9 cellular contexts compared by ENCODE assay signal in genomic region chr1:203267912-203268311, GRCh38. TPM values are rescaled to one million over a fixed set of nuclear protein-coding genes. Genes with fewer than 3 reads are reported as not detected.
DNase-seq lines count a peak whose midpoint lies in the region; ATAC-seq and TF ChIP-seq lines count a peak whose summit lies in the region.
"Had no signal": no experiment of that assay in that cellular context is flagged by ENCODE, and none has a peak within 500 bp of the region (broad histone marks: within the 10 kb centered on the region; RNA-seq: fewer than 3 reads in every experiment).

No MANE protein-coding gene starts in this region.

- peak overlapping the region in 1 of 2 donors; percentile 72 for H3K9ac ChIP-seq in colonic mucosa (ENCODE audit: low read depth in 2 of 2, low read length in 2 of 2)

- H3K4me1 ChIP-seq in colonic mucosa = no peaks in the 10 kb centered on the region

- H3K27ac ChIP-seq in colonic mucosa = peak overlapping the region; percentile 39

- H3K4me1 Mint-ChIP-seq in naive B cell = peaks cover 29 to 53% (median 42%) of the 10 kb centered on the region in 3 donors

- no peaks in the 10 kb centered on the region for H3K36me3 Mint-ChIP-seq in naive B cell

- TF ChIP-seq CTCF in AG09309 (IDR thresholded peaks at IDR 0.05; ENCODE audit: control insufficient read depth, insufficient read depth, low read depth, low read length, missing control alignments) (no peak), colonic mucosa (IDR thresholded peaks at IDR 0.05) (no peak)

- peak overlapping the region; percentile 61 to 91 (median 80) for H3K27ac Mint-ChIP-seq in naive B cell

- no peaks in the 10 kb centered on the region for H3K9me3 Mint-ChIP-seq in naive B cell

- no peak for ATAC-seq in naive B cell (ENCODE audit: low read depth in 2 of 2)
- ATAC-seq in GM21723 (IDR thresholded peaks at IDR 0.05; ENCODE audit: unreplicated experiment) = no peak

- peak overlapping the region; percentile 85 to 95 (median 91) for H3K4me3 Mint-ChIP-seq in naive B cell

- H3K27me3 Mint-ChIP-seq in naive B cell = no peaks in the 10 kb centered on the region

- DNase-seq in AG09309 (ENCODE audit: low read depth) (no peak), colonic mucosa (no peak), naive B cell (no peak), D341Med (ENCODE audit: low spot score) (no peak), kidney glomerular epithelial cell (lab: John Stamatoyannopoulos, UW) (no peak), pons (ENCODE audit: low spot score) (no peak)
- DNase-seq in Jurkat, Clone E6-1 (ENCODE audit: low read depth, low spot score) = no peak

- no peaks in the 10 kb centered on the region for H3K9me3 ChIP-seq in colonic mucosa

- H3K4me3 ChIP-seq in AG09309 (ENCODE audit: control insufficient read depth, low read depth, low read length) (peak overlapping the region; percentile 67), colonic mucosa (peak overlapping the region; percentile 29)
- H3K4me3 ChIP-seq in Jurkat, Clone E6-1 (ENCODE audit: low read length) = peak overlapping the region; percentile 61

- no peaks in the 10 kb centered on the region for H3K36me3 ChIP-seq in colonic mucosa

- no peaks in the 10 kb centered on the region for H3K27me3 ChIP-seq in colonic mucosa

- intact Hi-C loops in colonic mucosa (cut with DNase I) = loop anchor here (5.0 to 10.0 kb wide), 2 partner anchors 217 to 231 kb away; no protein-coding TSS in a partner anchor

RNA-seq across cellular contexts. Expression of gene BTG2, which starts 37.4 kb away (rescaled TPM):
- 7.1 TPM for polyA plus RNA-seq in Jurkat, Clone E6-1 (2012; ENCODE audit: insufficient read depth, insufficient read length)
- 10 to 100 TPM; 66.4 to 88.0 TPM for total RNA-seq in colonic mucosa
- polyA plus RNA-seq in naive B cell (ENCODE audit: low read depth in 6 of 6) = 100 to 1,000 TPM; 315 to 687 (median 417) TPM

RNA-seq across cellular contexts. Expression of gene CHIT1, which starts 38.4 kb away (rescaled TPM):
- polyA plus RNA-seq in Jurkat, Clone E6-1 (2012; ENCODE audit: insufficient read depth, insufficient read length) = not detected
- under 1 TPM in 1 of 2 donors, not detected in 1; 0.30 TPM for total RNA-seq in colonic mucosa
- polyA plus RNA-seq in naive B cell (ENCODE audit: low read depth in 6 of 6) = 1 to 10 TPM in 1 of 6 donors, under 1 TPM in 3, not detected in 2; 0.43 to 1.1 (median 0.59) TPM
- polyA plus RNA-seq: urinary bladder had no signal
